Comparison of ENCODE assay signal across 16 cellular contexts in genomic region chr3:37974928-37975223, GRCh38. TPM values are rescaled to one million over a fixed set of nuclear protein-coding genes. Genes with fewer than 3 reads are reported as not detected.
DNase-seq lines count a peak whose midpoint lies in the region; ATAC-seq and TF ChIP-seq lines count a peak whose summit lies in the region.
"Had no signal": no experiment of that assay in that cellular context is flagged by ENCODE, and none has a peak within 500 bp of the region (broad histone marks: within the 10 kb centered on the region; RNA-seq: fewer than 3 reads in every experiment).

No MANE protein-coding gene starts in this region.

- BruUV-seq in OCI-LY7 (replicated peaks; lab: Mats Ljungman, UMichigan) = no TSS peak

- no peak overlapping the region for H3K4me3 Mint-ChIP-seq in activated CD8-positive, alpha-beta memory T cell treated with anti-CD3 and anti-CD28 coated beads, Interleukin-2, amount 10 ng/mL, durations not matched to agents 7 days and 5 days
- H3K4me3 Mint-ChIP-seq: activated naive CD8-positive, alpha-beta T cell treated with anti-CD3 and anti-CD28 coated beads, Interleukin-2, amount 50 U/mL, for 24 hours; H9 had no signal

- TF ChIP-seq CTCF in OCI-LY7 (conservative IDR thresholded peaks at IDR 0.05; ENCODE audit: low read length) (peak; percentile 60; the same call in 1 of the 2 replicates), dorsolateral prefrontal cortex (IDR thresholded peaks at IDR 0.05 in 54 of 56, conservative IDR thresholded peaks at IDR 0.05 in 2 of 56; ENCODE audit: low read depth in 1 of 56, partially characterized antibody in 56 of 56) (peak in 13 of 56 donors; percentile 0 to 47 (median 12)), right atrium auricular region (IDR thresholded peaks at IDR 0.05) (no peak), MM.1S (IDR thresholded peaks at IDR 0.05; ENCODE audit: low read length) (no peak)

- H3K4me1 ChIP-seq in OCI-LY7 (ENCODE audit: insufficient read depth, low read length, poor library complexity, severe bottlenecking) (no peaks in the 10 kb centered on the region), right atrium auricular region (peaks cover 0 to 3% of the 10 kb centered on the region in 2 donors), MM.1S (ENCODE audit: low read length) (no peaks in the 10 kb centered on the region)

- intact Hi-C loops in OCI-LY7 (cut with micrococcal nuclease; ENCODE audit: unreplicated experiment) (loop anchor here (1.0 to 5.0 kb wide), 2 partner anchors 28 to 322 kb away; no protein-coding TSS in a partner anchor), dorsolateral prefrontal cortex (cut with DNase I) (loop anchor here in 1 of 2 donors (1.0 to 10.0 kb wide), 2 partner anchors 28 to 370 kb away; partner anchors contain the start of gene XYLB)

- H3K4me3 ChIP-seq in OCI-LY7 (ENCODE audit: low read depth, low read length, poor library complexity, severe bottlenecking) (no peak overlapping the region), dorsolateral prefrontal cortex (no peak overlapping the region), right atrium auricular region (no peak overlapping the region), MM.1S (ENCODE audit: low read length) (no peak overlapping the region)
- H3K4me3 ChIP-seq: BLaER1, ovary, stomach, upper lobe of left lung had no signal

- H3F3A ChIP-seq in MM.1S (ENCODE audit: insufficient read depth, low read length) = no peaks in the 10 kb centered on the region

- H3K27ac ChIP-seq in OCI-LY7 (ENCODE audit: low read depth, low read length, poor library complexity, severe bottlenecking) (no peak overlapping the region), dorsolateral prefrontal cortex (peak overlapping the region in 48 of 59 donors; percentile 2 to 97 (median 56)), temporal lobe (ENCODE audit: low read depth, low read length) (peak overlapping the region; percentile 62), right atrium auricular region (no peak overlapping the region), MM.1S (ENCODE audit: low read length) (no peak overlapping the region)
- H3K27ac ChIP-seq: BLaER1, ovary had no signal

- H4K20me1 ChIP-seq in OCI-LY7 (ENCODE audit: insufficient read depth, low read length) = no peaks in the 10 kb centered on the region
- H4K20me1 ChIP-seq in MM.1S (ENCODE audit: insufficient read depth, low read length) = no peaks in the 10 kb centered on the region
- H4K20me1 ChIP-seq: BLaER1 had no signal

- POLR2A ChIA-PET in OCI-LY7 (lab: Charles Lee) = no interaction called here

- no peak for ATAC-seq in activated CD8-positive, alpha-beta memory T cell treated with anti-CD3 and anti-CD28 coated beads, Interleukin-2, amount 10 ng/mL, durations not matched to agents 7 days and 5 days
- ATAC-seq in GM21526 (IDR thresholded peaks at IDR 0.05; ENCODE audit: low FRiP score, unreplicated experiment) = no peak

- H3K4me2 ChIP-seq in OCI-LY7 (ENCODE audit: low read length) (no peak overlapping the region), MM.1S (ENCODE audit: low read depth, low read length) (no peak overlapping the region)
- H3K4me2 ChIP-seq: BLaER1 had no signal

- H3K9me2 ChIP-seq in OCI-LY7 (ENCODE audit: insufficient read depth, low read length) = no peaks in the 10 kb centered on the region
- no peaks in the 10 kb centered on the region for H3K9me2 ChIP-seq in MM.1S (replicated peaks; ENCODE audit: insufficient read depth, low read length)

- 0 out of 2 replicates have a peak overlapping the region, but pooled peaks have one; percentile 24 for H2AFZ ChIP-seq in OCI-LY7 (ENCODE audit: low read length)
- no peak overlapping the region for H2AFZ ChIP-seq in MM.1S (ENCODE audit: low read length)

- DNase-seq in activated CD8-positive, alpha-beta memory T cell treated with anti-CD3 and anti-CD28 coated beads, Interleukin-2, amount 10 ng/mL, durations not matched to agents 7 days and 5 days = peak; percentile 28
- DNase-seq in activated CD8-positive, alpha-beta memory T cell treated with anti-CD3 and anti-CD28 coated beads, Interleukin-2, amount 50 U/mL, for 4 hours = no peak
- DNase-seq in OCI-LY7 (ENCODE audit: low spot score) = no peak
- no peak for DNase-seq in dorsolateral prefrontal cortex
- DNase-seq in right atrium auricular region (ENCODE audit: low spot score) = no peak
- no peak for DNase-seq in MM.1S
- DNase-seq: SIG-M5 had no signal

- H3K27me3 Mint-ChIP-seq in activated CD8-positive, alpha-beta memory T cell treated with anti-CD3 and anti-CD28 coated beads, Interleukin-2, amount 10 ng/mL, durations not matched to agents 7 days and 5 days = peaks cover 2% of the 10 kb centered on the region
- H3K27me3 Mint-ChIP-seq: activated naive CD8-positive, alpha-beta T cell treated with anti-CD3 and anti-CD28 coated beads, Interleukin-2, amount 50 U/mL, for 24 hours had no signal

- H3K4me1 Mint-ChIP-seq in activated CD8-positive, alpha-beta memory T cell treated with anti-CD3 and anti-CD28 coated beads, Interleukin-2, amount 10 ng/mL, durations not matched to agents 7 days and 5 days = peaks cover 8% of the 10 kb centered on the region

- no peak overlapping the region for H3K9ac ChIP-seq in MM.1S (ENCODE audit: low read length)
- H3K9ac ChIP-seq: BLaER1 had no signal

- no peaks in the 10 kb centered on the region for H3K36me3 ChIP-seq in OCI-LY7 (ENCODE audit: insufficient read depth, low read length)
- peaks cover 25% of the 10 kb centered on the region for H3K36me3 ChIP-seq in right atrium auricular region
- H3K36me3 ChIP-seq in MM.1S (replicated peaks; ENCODE audit: insufficient read depth, low read length) = no peaks in the 10 kb centered on the region
- H3K36me3 ChIP-seq: ovary had no signal

- H3K9me3 ChIP-seq in OCI-LY7 (ENCODE audit: low read length) = no peaks in the 10 kb centered on the region
- no peaks in the 10 kb centered on the region for H3K9me3 ChIP-seq in right atrium auricular region
- H3K9me3 ChIP-seq in MM.1S (replicated peaks; ENCODE audit: insufficient read depth, low read length) = no peaks in the 10 kb centered on the region
- H3K9me3 ChIP-seq: BLaER1, ovary, stomach, upper lobe of left lung had no signal

- H3K27me3 ChIP-seq in dorsolateral prefrontal cortex = no peaks in the 10 kb centered on the region
- no peaks in the 10 kb centered on the region for H3K27me3 ChIP-seq in right atrium auricular region
- H3K27me3 ChIP-seq in MM.1S (replicated peaks; ENCODE audit: insufficient read depth, low read length) = no peaks in the 10 kb centered on the region
- H3K27me3 ChIP-seq: BLaER1, ovary, stomach, upper lobe of left lung had no signal

- H3K79me2 ChIP-seq in OCI-LY7 (ENCODE audit: insufficient read depth, low read depth, low read length) (no peaks in the 10 kb centered on the region), MM.1S (ENCODE audit: low read length) (no peaks in the 10 kb centered on the region)

- CTCF ChIA-PET in activated CD8-positive, alpha-beta memory T cell treated with anti-CD3 and anti-CD28 coated beads, Interleukin-2, amount 10 ng/mL, durations not matched to agents 7 days and 5 days (lab: Charles Lee) = interaction anchor here (0.6 to 10.3 kb wide), 31 partner anchors 9 to 546 kb away, joined by 3 to 65 read pairs (median 6); partner anchors contain the start of genes DLEC1, VILL and XYLB
- CTCF ChIA-PET in OCI-LY7 (lab: Charles Lee; ENCODE audit: unreplicated experiment) = no interaction called here

- no peaks in the 10 kb centered on the region for H3K36me3 Mint-ChIP-seq in activated CD8-positive, alpha-beta memory T cell treated with anti-CD3 and anti-CD28 coated beads, Interleukin-2, amount 10 ng/mL, durations not matched to agents 7 days and 5 days

- no peak overlapping the region for H3K27ac Mint-ChIP-seq in activated CD8-positive, alpha-beta memory T cell treated with anti-CD3 and anti-CD28 coated beads, Interleukin-2, amount 10 ng/mL, durations not matched to agents 7 days and 5 days
- H3K27ac Mint-ChIP-seq: activated naive CD8-positive, alpha-beta T cell treated with anti-CD3 and anti-CD28 coated beads, Interleukin-2, amount 50 U/mL, for 24 hours; activated T-helper 2 cell treated with anti-CD3 and anti-CD28 coated beads, Interferon-gamma antibody, Interleukin-2, Interleukin-4, amounts not matched to agents 10 μg/mL and 5 μg/mL and 100 μg/mL, durations not matched to agents 14 hours and 24 hours and 36 hours had no signal

- no peaks in the 10 kb centered on the region for H3K9me3 Mint-ChIP-seq in activated CD8-positive, alpha-beta memory T cell treated with anti-CD3 and anti-CD28 coated beads, Interleukin-2, amount 10 ng/mL, durations not matched to agents 7 days and 5 days (ENCODE audit: low read depth)
- H3K9me3 Mint-ChIP-seq: activated naive CD8-positive, alpha-beta T cell treated with anti-CD3 and anti-CD28 coated beads, Interleukin-2, amount 50 U/mL, for 24 hours; activated T-helper 2 cell treated with anti-CD3 and anti-CD28 coated beads, Interferon-gamma antibody, Interleukin-2, Interleukin-4, amounts not matched to agents 10 μg/mL and 5 μg/mL and 100 μg/mL, durations not matched to agents 14 hours and 24 hours and 36 hours; H9 had no signal

RNA-seq across cellular contexts. Expression of gene VILL, which starts 15.7 kb away (rescaled TPM):
- total RNA-seq in activated CD8-positive, alpha-beta memory T cell treated with anti-CD3 and anti-CD28 coated beads, Interleukin-2, amount 10 ng/mL, durations not matched to agents 7 days and 5 days = 10 to 100 TPM; 15.4 to 18.3 TPM
- 23.5 and 24.5 TPM in 2 replicates for total RNA-seq in OCI-LY7 (2014; rRNA removed; shearing (Covaris generic))
- total RNA-seq in OCI-LY7 (2022) (13.2 and 13.5 TPM in 2 replicates), dorsolateral prefrontal cortex (10 to 100 TPM in 83 of 120 experiments, 1 to 10 TPM in 37; 5.7 to 23.5 (median 11.1) TPM), temporal lobe (9.1 TPM), right atrium auricular region (10 to 100 TPM in 1 of 2 donors, 1 to 10 TPM in 1; 4.2 to 12.2 TPM)

RNA-seq across cellular contexts. Expression of gene PLCD1, which starts 54.6 kb away (rescaled TPM):
- total RNA-seq in activated CD8-positive, alpha-beta memory T cell treated with anti-CD3 and anti-CD28 coated beads, Interleukin-2, amount 10 ng/mL, durations not matched to agents 7 days and 5 days = 10 to 100 TPM; 12.3 to 20.6 TPM
- total RNA-seq in OCI-LY7 (2014; rRNA removed; shearing (Covaris generic)) = 5.8 and 10.4 TPM in 2 replicates
- total RNA-seq in OCI-LY7 (2022) = 7.7 and 11.8 TPM in 2 replicates
- total RNA-seq in dorsolateral prefrontal cortex = 10 to 100 TPM; 16.3 to 64.5 (median 29.4) TPM
- total RNA-seq in temporal lobe = 5.7 TPM
- 10 to 100 TPM in 1 of 2 donors, 1 to 10 TPM in 1; 8.7 to 15.5 TPM for total RNA-seq in right atrium auricular region

Comparison
In these comparisons a context has a peak if more than half of its experiments do, and no peak if none do; other contexts are left out.
1. H3K27ac ChIP-seq: peak in dorsolateral prefrontal cortex (48 of 59) and temporal lobe (single experiment); none in OCI-LY7 (single experiment), right atrium auricular region (0 of 2) and MM.1S (single experiment).